28 cellular contexts compared by ENCODE assay signal in genomic region chr4:4299006-4299405, GRCh38. TPM values are rescaled to one million over a fixed set of nuclear protein-coding genes. Genes with fewer than 3 reads are reported as not detected.
"Had no signal": no experiment of that assay in that cellular context is flagged by ENCODE, and none has a peak within 500 bp of the region (broad histone marks: within the 10 kb centered on the region; RNA-seq: fewer than 3 reads in every experiment).

No MANE protein-coding gene starts in this region.

- H3K36me3 ChIP-seq: cardiac muscle cell, uterus had no signal

- H3K27me3 ChIP-seq: ascending aorta, cardiac muscle cell, esophagus muscularis mucosa, foreskin keratinocyte, pancreas, uterus had no signal

- DNase-seq: activated CD4-positive, alpha-beta T cell treated with anti-CD3 and anti-CD28 coated beads for 36 hours; activated CD4-positive, alpha-beta T cell treated with anti-CD3 and anti-CD28 coated beads, Interleukin-2, amount 50 U/mL, for 4 hours; activated CD4-positive, CD25-positive, alpha-beta regulatory T cell; activated CD8-positive, alpha-beta memory T cell treated with anti-CD3 and anti-CD28 coated beads, Interleukin-2, amount 50 U/mL, for 4 hours; activated naive CD4-positive, alpha-beta T cell; activated T-cell treated with anti-CD3 and anti-CD28 coated beads, Interleukin-2, amount 50 U/mL, for 24 hours; foreskin keratinocyte; left ventricle myocardium inferior; mesendoderm; nephron progenitor cell; pancreas; retina; stimulated activated CD4-positive, alpha-beta T cell treated with anti-CD3 and anti-CD28 coated beads, Interleukin-12 subunit alpha, Interleukin-12 subunit beta, amount 100 ng/mL, for 4 hours; stimulated activated CD4-positive, alpha-beta T cell treated with anti-CD3 and anti-CD28 coated beads, Interleukin-4, amount 100 ng/mL, for 1 hour; substantia nigra; T-helper 1 cell; uterus had no signal

- H3K4me1 Mint-ChIP-seq: brain, nephron progenitor cell had no signal

- H3K9me3 Mint-ChIP-seq: activated T-cell treated with anti-CD3 and anti-CD28 coated beads, Interleukin-2, amount 50 U/mL, for 24 hours; stimulated activated naive CD8-positive, alpha-beta T cell treated with anti-CD3 and anti-CD28 coated beads, Interleukin-15, Interleukin-2, amounts not matched to agents 100 ng/mL and 50 ng/mL, for 24 hours had no signal

- H3K4me1 ChIP-seq: ascending aorta, esophagus muscularis mucosa, foreskin keratinocyte, prostate gland, uterus had no signal

- H3K27me3 Mint-ChIP-seq: activated CD4-positive, alpha-beta T cell treated with anti-CD3 and anti-CD28 coated beads for 36 hours; activated naive CD8-positive, alpha-beta T cell; activated T-cell treated with anti-CD3 and anti-CD28 coated beads, Interleukin-2, amount 50 U/mL, for 24 hours; brain; stimulated activated naive CD8-positive, alpha-beta T cell treated with anti-CD3 and anti-CD28 coated beads, Interleukin-15, Interleukin-2, amounts not matched to agents 100 ng/mL and 50 ng/mL, for 24 hours; type B pancreatic cell had no signal

- H3K4me3 ChIP-seq: ascending aorta, cardiac muscle cell, esophagus muscularis mucosa, left ventricle myocardium inferior, lung, pancreas, prostate gland, skin epidermis, uterus had no signal

- H3K4me3 Mint-ChIP-seq: activated CD4-positive, alpha-beta T cell treated with anti-CD3 and anti-CD28 coated beads for 36 hours; activated naive CD8-positive, alpha-beta T cell; activated T-cell treated with anti-CD3 and anti-CD28 coated beads, Interleukin-2, amount 50 U/mL, for 24 hours; brain; nephron progenitor cell; stimulated activated naive CD8-positive, alpha-beta T cell treated with anti-CD3 and anti-CD28 coated beads, Interleukin-15, Interleukin-2, amounts not matched to agents 100 ng/mL and 50 ng/mL, for 24 hours; type B pancreatic cell had no signal

- ATAC-seq: activated CD4-positive, alpha-beta T cell treated with anti-CD3 and anti-CD28 coated beads for 36 hours; foreskin keratinocyte; pancreas; sciatic nerve had no signal

- H3K9me3 ChIP-seq: ascending aorta, esophagus muscularis mucosa, left ventricle myocardium inferior, pancreas, prostate gland, uterus had no signal

- H3K27ac ChIP-seq: ascending aorta, cardiac muscle cell, esophagus muscularis mucosa, foreskin keratinocyte, left ventricle myocardium inferior, pancreas, prostate gland, skin epidermis, uterus had no signal

- H3K27ac Mint-ChIP-seq: activated CD4-positive, alpha-beta T cell treated with anti-CD3 and anti-CD28 coated beads for 36 hours; activated naive CD8-positive, alpha-beta T cell; nephron progenitor cell; stimulated activated naive CD8-positive, alpha-beta T cell treated with anti-CD3 and anti-CD28 coated beads, Interleukin-15, Interleukin-2, amounts not matched to agents 100 ng/mL and 50 ng/mL, for 24 hours; type B pancreatic cell had no signal

RNA-seq across cellular contexts. Expression of gene ZBTB49, which starts 9.0 kb away (rescaled TPM):
- total RNA-seq: ascending aorta had no signal
